ENCODE assay signal across 10 cellular contexts in the genomic region with DNA sequence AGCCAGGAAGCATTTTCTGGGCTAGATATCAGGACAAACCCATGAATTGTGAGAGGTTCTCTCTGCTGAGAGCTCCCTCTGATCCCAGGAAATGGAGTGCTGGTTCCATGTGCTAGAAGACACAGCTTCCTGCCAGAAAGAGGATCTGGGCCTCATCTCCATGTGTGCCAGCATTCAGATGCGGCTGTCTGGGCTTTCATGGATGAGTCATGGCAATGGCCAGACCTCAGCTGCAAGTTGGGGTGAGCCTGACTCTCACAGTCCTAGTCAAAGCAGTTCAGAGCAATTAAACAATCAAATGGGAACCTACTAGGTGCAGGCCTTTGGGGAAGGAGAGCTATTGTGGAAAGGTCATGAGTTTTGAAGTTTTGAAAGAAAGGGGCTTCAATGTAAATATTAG.
DNase-seq lines count a peak whose midpoint lies in the region; ATAC-seq and TF ChIP-seq lines count a peak whose summit lies in the region.
"Had no signal": no experiment of that assay in that cellular context is flagged by ENCODE, and none has a peak within 500 bp of the region (broad histone marks: within the 10 kb centered on the region; RNA-seq: fewer than 3 reads in every experiment).

No MANE protein-coding gene starts in this region.

- H3K9ac ChIP-seq in SK-N-MC (ENCODE audit: insufficient read length), result no peak overlapping the region

- H3K4me3 ChIP-seq in SK-N-MC, result no peak overlapping the region
- H3K4me3 ChIP-seq in fibroblast of villous mesenchyme (ENCODE audit: low read depth, low read length), result no peak overlapping the region
- H3K4me3 ChIP-seq in gastrocnemius medialis, result no peak overlapping the region

- DNase-seq in GDM1 (lab: John Stamatoyannopoulos, UW) (peak; percentile 29), SK-N-MC (ENCODE audit: low read depth, low spot score) (no peak), fibroblast of villous mesenchyme (ENCODE audit: low read depth) (peak; percentile 86), gastrocnemius medialis (peak in 1 of 2 donors; percentile 40), NCI-H774 (lab: John Stamatoyannopoulos, UW) (no peak), ecto neural progenitor cell (ENCODE audit: low spot score) (no peak), NCI-H446 (lab: John Stamatoyannopoulos, UW) (no peak)
- DNase-seq: NCI-H2029; stimulated activated CD4-positive, alpha-beta T cell treated with anti-CD3 and anti-CD28 coated beads, Interleukin-2, amount 100 ng/mL, for 24 hours had no signal

- no peak for TF ChIP-seq CTCF in fibroblast of villous mesenchyme (IDR thresholded peaks at IDR 0.05; ENCODE audit: insufficient read depth, low read depth, low read length)
- no peak for TF ChIP-seq CTCF in gastrocnemius medialis (IDR thresholded peaks at IDR 0.05 in 4 of 5, conservative IDR thresholded peaks at IDR 0.05 in 1 of 5)

- in situ Hi-C loops in gastrocnemius medialis (cut with MboI; ENCODE audit: low sequenced_read_pairs in 4 of 4), result no loop called here

- no peaks in the 10 kb centered on the region for H3K9me3 ChIP-seq in SK-N-MC (ENCODE audit: low read depth, low read length)
- H3K9me3 ChIP-seq in gastrocnemius medialis, result no peaks in the 10 kb centered on the region

- no peaks in the 10 kb centered on the region for H3K36me3 ChIP-seq in SK-N-MC (ENCODE audit: insufficient read depth, low read length)
- H3K36me3 ChIP-seq in gastrocnemius medialis, result no peaks in the 10 kb centered on the region

- no peaks in the 10 kb centered on the region for H3K27me3 ChIP-seq in gastrocnemius medialis

- ATAC-seq in gastrocnemius medialis (peak; percentile 26 to 58), HG03175 (IDR thresholded peaks at IDR 0.05; ENCODE audit: unreplicated experiment) (no peak)

- intact Hi-C loops in gastrocnemius medialis (cut with DNase I; ENCODE audit: low total_unique reads), result no loop called here

- H3K4me1 ChIP-seq in gastrocnemius medialis, result peaks cover 4 to 5% of the 10 kb centered on the region in 2 donors

- no peak for TF ChIP-seq POLR2A in gastrocnemius medialis (IDR thresholded peaks at IDR 0.05)

- H3K27ac ChIP-seq in SK-N-MC (peak overlapping the region; percentile 16; the same call in 1 of the 2 replicates), gastrocnemius medialis (peak overlapping the region in 1 of 4 donors; percentile 24)

Comparison
In these comparisons a context has a peak if more than half of its experiments do, and no peak if none do; other contexts are left out.
1. DNase-seq: peak in GDM1 (single experiment) and fibroblast of villous mesenchyme (single experiment); none in SK-N-MC (single experiment), NCI-H774 (single experiment), ecto neural progenitor cell (single experiment) and NCI-H446 (0 of 2).